2 cellular contexts compared by ENCODE assay signal in genomic region chr2:59874971-59875755, GRCh38.
TF ChIP-seq lines count a peak whose summit lies in the region.

No MANE protein-coding gene starts in this region.

TF ChIP-seq in GM23338, 12 proteins besides CTCF, POLR2A, EP300 and RAD21:
- TF ChIP-seq ZNF462 (CRISPR knock-in tag; IDR thresholded peaks at IDR 0.05) = no peak

TF ChIP-seq in H1, 55 proteins besides CTCF, POLR2A, EP300 and RAD21:
- TF ChIP-seq GABPA (IDR thresholded peaks at IDR 0.05; ENCODE audit: borderline replicate concordance, insufficient read depth, low read length) (no peak), YY1 (IDR thresholded peaks at IDR 0.05; ENCODE audit: low read depth, low read length) (peak; percentile 11; the same call in 1 of the 2 replicates)
